16 cellular contexts compared by ENCODE assay signal in genomic region chr2:40543381-40543780, GRCh38.
DNase-seq lines count a peak whose midpoint lies in the region; ATAC-seq and TF ChIP-seq lines count a peak whose summit lies in the region.
"Had no signal": no experiment of that assay in that cellular context is flagged by ENCODE, and none has a peak within 500 bp of the region (broad histone marks: within the 10 kb centered on the region; RNA-seq: fewer than 3 reads in every experiment).

No MANE protein-coding gene starts in this region.

- H3K4me1 ChIP-seq in mammary epithelial cell (ENCODE audit: insufficient read depth, low read length) (no peaks in the 10 kb centered on the region), mesendoderm (ENCODE audit: control insufficient read depth, low read depth, low read length) (peaks cover 3% of the 10 kb centered on the region), psoas muscle (no peaks in the 10 kb centered on the region), GM23338 (ENCODE audit: insufficient read depth) (peaks cover 4% of the 10 kb centered on the region; the same call in 1 of the 2 replicates)
- H3K4me1 ChIP-seq: BLaER1 treated with 17β-estradiol and CSF1 and Interleukin-3, amounts not matched to agents 10 nM and 100 nM; Caco-2 had no signal

- no peak overlapping the region for H2BK15ac ChIP-seq in mesendoderm (replicated peaks; ENCODE audit: low read depth)

- no peaks in the 10 kb centered on the region for H3F3A ChIP-seq in GM23338 (replicated peaks; ENCODE audit: low read depth)

- H4K20me1 ChIP-seq in mammary epithelial cell (ENCODE audit: insufficient read depth, low read length) (no peaks in the 10 kb centered on the region), GM23338 (replicated peaks; ENCODE audit: insufficient read depth) (no peaks in the 10 kb centered on the region)
- H4K20me1 ChIP-seq: BLaER1 treated with 17β-estradiol and CSF1 and Interleukin-3, amounts not matched to agents 10 nM and 100 nM had no signal

- no peak for TF ChIP-seq CTCF in mammary epithelial cell (conservative IDR thresholded peaks at IDR 0.05 in 1 of 2, IDR thresholded peaks at IDR 0.05 in 1 of 2; ENCODE audit: extremely low read depth in 1 of 2, insufficient read depth in 1 of 2, low read depth in 1 of 2, low read length in 2 of 2)
- TF ChIP-seq CTCF in MCF 10A (IDR thresholded peaks at IDR 0.05; ENCODE audit: unreplicated experiment): no peak
- TF ChIP-seq CTCF in epithelial cell of esophagus (IDR thresholded peaks at IDR 0.05; ENCODE audit: insufficient read depth, low read depth, low read length, missing control alignments): no peak
- TF ChIP-seq CTCF in psoas muscle (IDR thresholded peaks at IDR 0.05): no peak
- no peak for TF ChIP-seq CTCF in GM23338 (conservative IDR thresholded peaks at IDR 0.05; ENCODE audit: low read depth in 2 of 2)

- H3K9ac ChIP-seq in mammary epithelial cell (ENCODE audit: insufficient read depth, low read length) (no peak overlapping the region), mesendoderm (ENCODE audit: low read length) (no peak overlapping the region)
- H3K9ac ChIP-seq: BLaER1 treated with 17β-estradiol and CSF1 and Interleukin-3, amounts not matched to agents 10 nM and 100 nM had no signal

- ATAC-seq in HG03565 (IDR thresholded peaks at IDR 0.05; ENCODE audit: unreplicated experiment) (no peak), psoas muscle (no peak), GM23338 (no peak)
- ATAC-seq: GM12878 had no signal

- peak; percentile 76 for DNase-seq in mammary epithelial cell
- no peak for DNase-seq in MCF 10A (ENCODE audit: unreplicated experiment)
- DNase-seq in epithelial cell of esophagus (ENCODE audit: low read depth): peak; percentile 36
- peak; percentile 82 for DNase-seq in mesendoderm
- DNase-seq in psoas muscle: no peak
- DNase-seq in GM23338 (ENCODE audit: low spot score): no peak
- DNase-seq: 8988T; Caco-2; CD8-positive, alpha-beta memory T cell; DND-41; EL had no signal

- H3K4me2 ChIP-seq in mammary epithelial cell (ENCODE audit: insufficient read depth, low read depth, low read length) (no peak overlapping the region), mesendoderm (ENCODE audit: low read length) (no peak overlapping the region), GM23338 (no peak overlapping the region)
- H3K4me2 ChIP-seq: BLaER1 treated with 17β-estradiol and CSF1 and Interleukin-3, amounts not matched to agents 10 nM and 100 nM had no signal

- H3K56ac ChIP-seq in mesendoderm (ENCODE audit: low read length): no peak overlapping the region

- dilution Hi-C loops in mammary epithelial cell (cut with HindIII; ENCODE audit: low sequenced_read_pairs): no loop called here

- no peak overlapping the region for H3K4ac ChIP-seq in mesendoderm (ENCODE audit: low read depth, low read length)

- 0 out of 2 replicates have a peak, but pooled peaks cover 4% of the 10 kb centered on the region for H3K9me2 ChIP-seq in GM23338 (ENCODE audit: insufficient read depth)

- H3K27me3 Mint-ChIP-seq in MCF 10A (ENCODE audit: insufficient read depth, unreplicated experiment) (no peaks in the 10 kb centered on the region), GM23338 (ENCODE audit: insufficient read depth, low read depth, poor library complexity) (no peaks in the 10 kb centered on the region)
- H3K27me3 Mint-ChIP-seq: CD8-positive, alpha-beta memory T cell had no signal

- POLR2A ChIA-PET in MCF 10A (lab: Yijun Ruan, JAX): no interaction called here

- CTCF ChIA-PET in mammary epithelial cell (lab: Charles Lee; ENCODE audit: low non-redundant PET) (no interaction called here), MCF 10A (lab: Yijun Ruan, JAX) (interaction anchor here (0.9 to 2.4 kb wide), 3 partner anchors 10 to 629 kb away, joined by 4 to 15 read pairs (median 5); no protein-coding TSS in a partner anchor)

- H3K27me3 ChIP-seq in mammary epithelial cell (ENCODE audit: insufficient read depth, low read length) (no peaks in the 10 kb centered on the region), mesendoderm (ENCODE audit: insufficient read depth, low read length, poor library complexity) (no peaks in the 10 kb centered on the region), psoas muscle (ENCODE audit: insufficient read depth in 3 of 3, low read length in 2 of 3) (no peaks in the 10 kb centered on the region), GM23338 (ENCODE audit: insufficient read depth) (no peaks in the 10 kb centered on the region)
- H3K27me3 ChIP-seq: BLaER1 treated with 17β-estradiol and CSF1 and Interleukin-3, amounts not matched to agents 10 nM and 100 nM had no signal

- no peak overlapping the region for H3K27ac ChIP-seq in mammary epithelial cell (ENCODE audit: insufficient read depth, low read depth, low read length)
- H3K27ac ChIP-seq in mesendoderm (ENCODE audit: low read depth, low read length): no peak overlapping the region
- no peak overlapping the region for H3K27ac ChIP-seq in psoas muscle
- H3K27ac ChIP-seq in GM23338 (ENCODE audit: low read depth): no peak overlapping the region
- H3K27ac ChIP-seq: BLaER1 treated with 17β-estradiol and CSF1 and Interleukin-3, amounts not matched to agents 10 nM and 100 nM; HL-60 had no signal

- no peaks in the 10 kb centered on the region for H3K36me3 ChIP-seq in mammary epithelial cell (ENCODE audit: insufficient read depth, low read length)
- no peaks in the 10 kb centered on the region for H3K36me3 ChIP-seq in mesendoderm (ENCODE audit: control insufficient read depth, insufficient read depth, low read length)
- H3K36me3 ChIP-seq in psoas muscle (ENCODE audit: insufficient read depth in 1 of 2, low read depth in 1 of 2): no peaks in the 10 kb centered on the region
- no peaks in the 10 kb centered on the region for H3K36me3 ChIP-seq in GM23338 (ENCODE audit: insufficient read depth)
- H3K36me3 ChIP-seq: BLaER1 treated with 17β-estradiol and CSF1 and Interleukin-3, amounts not matched to agents 10 nM and 100 nM; HAP-1 had no signal

- H2BK120ac ChIP-seq in mesendoderm (ENCODE audit: low read depth, low read length): no peak overlapping the region

- H3K23ac ChIP-seq in mesendoderm (ENCODE audit: low read length): no peak overlapping the region

- H3K9me3 ChIP-seq in mammary epithelial cell (replicated peaks; ENCODE audit: insufficient read depth, low read length) (no peaks in the 10 kb centered on the region), psoas muscle (no peaks in the 10 kb centered on the region)
- H3K9me3 ChIP-seq: BLaER1 treated with 17β-estradiol and CSF1 and Interleukin-3, amounts not matched to agents 10 nM and 100 nM; Caco-2; HAP-1 had no signal

- no peak overlapping the region for H3K4me3 Mint-ChIP-seq in MCF 10A (ENCODE audit: unreplicated experiment)
- no peak overlapping the region for H3K4me3 Mint-ChIP-seq in GM23338
- H3K4me3 Mint-ChIP-seq: CD8-positive, alpha-beta memory T cell had no signal

- 83% methylated on average over 2 of the region's 2 CpGs for WGBS in mammary epithelial cell (ENCODE audit: low coverage, missing lambda C conversion rate)
- no CpG with 5 or more reads among the region's 2 CpGs for WGBS in mesendoderm (ENCODE audit: extremely low coverage, insufficient coverage, low lambda C conversion rate)
- 94 to 98% (median 97%) methylated on average over 2 of the region's 2 CpGs for WGBS in psoas muscle, 3 donors

- no peak overlapping the region for H2AFZ ChIP-seq in mammary epithelial cell (ENCODE audit: low read depth, low read length)
- H2AFZ ChIP-seq in GM23338: no peak overlapping the region

- no peak overlapping the region for H4K8ac ChIP-seq in mesendoderm (ENCODE audit: low read depth, low read length)

- no peak overlapping the region for H2BK5ac ChIP-seq in mesendoderm (ENCODE audit: low read length)

- intact Hi-C loops in mammary epithelial cell (cut with micrococcal nuclease): no loop called here
- intact Hi-C loops in MCF 10A (cut with micrococcal nuclease): no loop called here
- intact Hi-C loops in psoas muscle (cut with DNase I): no loop called here

- BruUV-seq in mammary epithelial cell (replicated peaks; lab: Mats Ljungman, UMichigan): no TSS peak
- BruUV-seq in MCF 10A (replicated peaks; lab: Mats Ljungman, UMichigan): no TSS peak

- H4K5ac ChIP-seq in mesendoderm (ENCODE audit: low read length): no peak overlapping the region

- H3K9me3 Mint-ChIP-seq in MCF 10A (ENCODE audit: unreplicated experiment): no peaks in the 10 kb centered on the region
- no peaks in the 10 kb centered on the region for H3K9me3 Mint-ChIP-seq in GM23338

- in situ Hi-C loops in mammary epithelial cell (cut with MboI; ENCODE audit: low sequenced_read_pairs in 2 of 2): no loop called here

- H3K4me1 Mint-ChIP-seq in MCF 10A (ENCODE audit: insufficient read depth, unreplicated experiment) (no peaks in the 10 kb centered on the region), GM23338 (peaks cover 18% of the 10 kb centered on the region; the same call in 2 of the 3 replicates)
- H3K4me1 Mint-ChIP-seq: CD8-positive, alpha-beta memory T cell had no signal

- H3K4me3 ChIP-seq in mammary epithelial cell (replicated peaks in 1 of 3; ENCODE audit: insufficient read depth in 1 of 3, low read depth in 2 of 3, low read length in 3 of 3) (no peak overlapping the region), epithelial cell of esophagus (ENCODE audit: low read length) (no peak overlapping the region), mesendoderm (ENCODE audit: low read length) (no peak overlapping the region), psoas muscle (no peak overlapping the region), GM23338 (no peak overlapping the region)
- H3K4me3 ChIP-seq: BLaER1 treated with 17β-estradiol and CSF1 and Interleukin-3, amounts not matched to agents 10 nM and 100 nM; GM12878; HAP-1 had no signal

- H3K79me1 ChIP-seq in mesendoderm (ENCODE audit: low read length): no peaks in the 10 kb centered on the region

- no peaks in the 10 kb centered on the region for H3K79me2 ChIP-seq in mammary epithelial cell (ENCODE audit: insufficient read depth, low read length)
- no peaks in the 10 kb centered on the region for H3K79me2 ChIP-seq in mesendoderm (ENCODE audit: control insufficient read depth, insufficient read depth, low read length)
- H3K79me2 ChIP-seq in GM23338 (replicated peaks; ENCODE audit: insufficient read depth): no peaks in the 10 kb centered on the region

- no peak overlapping the region for H2AK5ac ChIP-seq in mesendoderm (ENCODE audit: low read length)

- H3K36me3 Mint-ChIP-seq in MCF 10A (ENCODE audit: insufficient read depth, unreplicated experiment) (no peaks in the 10 kb centered on the region), GM23338 (ENCODE audit: low read depth) (no peaks in the 10 kb centered on the region)
- H3K36me3 Mint-ChIP-seq: CD8-positive, alpha-beta memory T cell had no signal

- H3K18ac ChIP-seq in mesendoderm (ENCODE audit: low read length): no peak overlapping the region

- H3K27ac Mint-ChIP-seq in MCF 10A (ENCODE audit: low read depth, unreplicated experiment) (no peak overlapping the region), GM23338 (no peak overlapping the region)
- H3K27ac Mint-ChIP-seq: CD8-positive, alpha-beta memory T cell had no signal

TF ChIP-seq in GM23338, 12 proteins besides CTCF, POLR2A, EP300 and RAD21 (continues in another document):
- TF ChIP-seq JUNB (IDR thresholded peaks at IDR 0.05; ENCODE audit: unreplicated experiment) (no peak), STAT1 (IDR thresholded peaks at IDR 0.05; ENCODE audit: unreplicated experiment) (no peak), CREB1 (CRISPR knock-in tag; IDR thresholded peaks at IDR 0.05; ENCODE audit: low read depth) (no peak)

Comparison
In these comparisons a context has a peak if more than half of its experiments do, and no peak if none do; other contexts are left out.
1. DNase-seq: peak in mammary epithelial cell (single experiment), epithelial cell of esophagus (single experiment) and mesendoderm (single experiment); none in MCF 10A (single experiment), psoas muscle (0 of 2) and GM23338 (single experiment).